ENCODE assay signal across 15 cellular contexts in the genomic region with DNA sequence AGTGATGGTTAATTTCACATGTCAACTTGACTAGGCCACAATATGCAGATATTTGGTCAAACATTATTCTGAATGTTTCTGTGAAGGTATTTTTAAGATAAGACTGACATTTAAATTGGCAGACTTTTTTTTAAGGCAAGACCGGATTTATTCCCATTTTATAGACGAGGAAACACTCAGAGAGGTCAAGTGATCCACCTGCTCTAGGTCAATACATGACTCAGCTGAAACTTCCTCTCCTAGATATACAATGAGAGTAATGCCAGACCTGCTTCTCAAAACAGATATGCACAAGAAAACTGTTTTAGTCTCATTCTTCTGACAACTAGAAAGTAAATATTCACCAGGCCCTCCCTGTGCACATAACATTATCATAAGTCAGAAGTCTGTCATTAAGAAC.
DNase-seq lines count a peak whose midpoint lies in the region; ATAC-seq and TF ChIP-seq lines count a peak whose summit lies in the region.
"Had no signal": no experiment of that assay in that cellular context is flagged by ENCODE, and none has a peak within 500 bp of the region (broad histone marks: within the 10 kb centered on the region; RNA-seq: fewer than 3 reads in every experiment).

No MANE protein-coding gene starts in this region.

- H3K27me3 ChIP-seq in PC-9 (ENCODE audit: insufficient read depth, low read depth), result no peaks in the 10 kb centered on the region
- H3K27me3 ChIP-seq: BLaER1 treated with 17β-estradiol and CSF1 and Interleukin-3, amounts not matched to agents 10 nM and 100 nM; SJSA1 had no signal

- no peaks in the 10 kb centered on the region for H3K79me2 ChIP-seq in PC-9 (ENCODE audit: low read depth)

- no peaks in the 10 kb centered on the region for H3K4me1 ChIP-seq in PC-9 (replicated peaks; ENCODE audit: insufficient read depth)
- H3K4me1 ChIP-seq in mucosa of descending colon (ENCODE audit: low read depth), result peaks cover 6% of the 10 kb centered on the region
- H3K4me1 ChIP-seq: SJSA1 had no signal

- intact Hi-C loops in PC-9 (cut with micrococcal nuclease; ENCODE audit: unreplicated experiment) (no loop called here), mucosa of descending colon (cut with DNase I, micrococcal nuclease) (no loop called here)

- H3K27ac ChIP-seq in PC-9, result 0 out of 2 replicates have a peak overlapping the region, but pooled peaks have one; percentile 17
- H3K27ac ChIP-seq: BLaER1 treated with 17β-estradiol and CSF1 and Interleukin-3, amounts not matched to agents 10 nM and 100 nM; SJSA1 had no signal

- no peaks in the 10 kb centered on the region for H3K9me3 ChIP-seq in PC-9 (ENCODE audit: insufficient read depth, low read depth)
- no peaks in the 10 kb centered on the region for H3K9me3 ChIP-seq in mucosa of descending colon
- H3K9me3 ChIP-seq: BLaER1 treated with 17β-estradiol and CSF1 and Interleukin-3, amounts not matched to agents 10 nM and 100 nM; SJSA1 had no signal

- no peak overlapping the region for H2AFZ ChIP-seq in PC-9

- BruUV-seq in PC-9 (replicated peaks; lab: Mats Ljungman, UMichigan), result no TSS peak

- H3K9me2 ChIP-seq in PC-9 (ENCODE audit: insufficient read depth), result no peaks in the 10 kb centered on the region

- no peaks in the 10 kb centered on the region for H3K36me3 ChIP-seq in PC-9 (ENCODE audit: low read depth)
- H3K36me3 ChIP-seq in mucosa of descending colon (ENCODE audit: low read depth), result no peaks in the 10 kb centered on the region
- H3K36me3 ChIP-seq: SJSA1 had no signal

- H4K20me1 ChIP-seq in PC-9 (ENCODE audit: insufficient read depth), result no peaks in the 10 kb centered on the region

- DNase-seq in DMS53 treated with DMSO at 0.1 percent for 48 hours (lab: John Stamatoyannopoulos, UW; ENCODE audit: unreplicated experiment) (peak; percentile 58), PC-9 (no peak), epithelial cell of esophagus (ENCODE audit: low read depth) (peak; percentile 11), mucosa of descending colon (no peak), hepatic stellate cell (ENCODE audit: low spot score) (no peak), SK-N-DZ (ENCODE audit: low spot score) (no peak), NCI-H1930 (lab: John Stamatoyannopoulos, UW) (no peak)
- DNase-seq: DMS79 treated with DMSO at 0.1 percent for 48 hours, NCI-H1436, NCI-H2029, NCI-H526 had no signal

- H3K4me3 ChIP-seq in PC-9, result no peak overlapping the region
- no peak overlapping the region for H3K4me3 ChIP-seq in epithelial cell of esophagus (ENCODE audit: low read length)
- no peak overlapping the region for H3K4me3 ChIP-seq in mucosa of descending colon
- H3K4me3 ChIP-seq: BLaER1 treated with 17β-estradiol and CSF1 and Interleukin-3, amounts not matched to agents 10 nM and 100 nM; SJSA1 had no signal

- H3K4me2 ChIP-seq in PC-9, result no peak overlapping the region

- POLR2A ChIA-PET in PC-9 (lab: Charles Lee; ENCODE audit: unreplicated experiment), result no interaction called here

- TF ChIP-seq CTCF in PC-9 (conservative IDR thresholded peaks at IDR 0.05) (no peak), epithelial cell of esophagus (IDR thresholded peaks at IDR 0.05; ENCODE audit: insufficient read depth, low read depth, low read length, missing control alignments) (no peak), mucosa of descending colon (IDR thresholded peaks at IDR 0.05) (no peak)

- CTCF ChIA-PET in PC-9 (lab: Charles Lee), result no interaction called here

- peak; percentile 82 for ATAC-seq in mucosa of descending colon
- ATAC-seq in HG03039 (IDR thresholded peaks at IDR 0.05; ENCODE audit: unreplicated experiment), result no peak
- ATAC-seq: Panc1 had no signal

- 0 out of 2 replicates have a peak, but pooled peaks cover 3% of the 10 kb centered on the region for H3F3A ChIP-seq in PC-9 (ENCODE audit: insufficient read depth, low read depth)

Comparison
In these comparisons a context has a peak if more than half of its experiments do, and no peak if none do; other contexts are left out.
1. DNase-seq: peak in DMS53 treated with DMSO at 0.1 percent for 48 hours (single experiment) and epithelial cell of esophagus (single experiment); none in PC-9 (0 of 2), mucosa of descending colon (0 of 3), hepatic stellate cell (single experiment), SK-N-DZ (single experiment) and NCI-H1930 (0 of 2).